In the genomic region with DNA sequence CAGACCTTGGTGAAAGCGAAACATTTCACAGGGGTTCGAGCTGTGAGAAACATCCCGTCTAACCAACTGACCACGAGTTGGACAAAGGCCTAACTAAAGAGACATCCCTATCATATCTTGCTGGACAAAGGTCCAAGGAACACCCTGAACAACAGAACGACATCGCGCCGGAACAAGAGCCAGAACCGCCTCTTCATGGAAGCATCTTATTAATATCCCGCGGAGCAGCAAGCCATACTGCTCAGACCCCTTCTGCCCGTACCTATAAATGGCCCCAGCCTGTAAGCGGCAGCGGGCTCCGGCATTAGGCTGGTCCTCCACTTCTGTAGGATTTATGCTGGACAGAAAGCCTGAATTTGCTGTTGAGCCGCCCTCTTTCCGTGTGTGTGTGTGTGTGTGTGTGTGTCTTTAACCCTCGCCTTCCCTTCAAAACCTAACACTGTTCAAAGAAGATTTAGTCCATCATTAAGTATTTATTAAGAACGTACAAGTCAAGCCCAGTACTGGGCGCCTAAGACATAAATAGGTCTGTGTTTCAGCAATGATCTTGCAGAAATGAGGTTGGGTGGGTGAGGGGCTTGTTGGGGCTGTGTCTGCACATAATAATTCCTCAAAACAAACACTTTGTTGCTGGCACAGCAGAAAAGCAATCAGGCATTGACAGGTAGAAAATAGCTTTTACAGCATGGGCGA, we compare ENCODE assay signal across 8 cellular contexts. TPM values are rescaled to one million over a fixed set of nuclear protein-coding genes. Genes with fewer than 3 reads are reported as not detected.
DNase-seq lines count a peak whose midpoint lies in the region; TF ChIP-seq lines count a peak whose summit lies in the region.

No MANE protein-coding gene starts in this region.

- TF ChIP-seq CTCF in osteocyte (IDR thresholded peaks at IDR 0.05), result no peak

- H3K9me3 Mint-ChIP-seq in osteocyte (ENCODE audit: unreplicated experiment), result no peaks in the 10 kb centered on the region
- peaks cover 0 to 5% (median 0%) of the 10 kb centered on the region in 8 donors for H3K9me3 Mint-ChIP-seq in CD4-positive, alpha-beta memory T cell

- no peak overlapping the region for H3K27ac Mint-ChIP-seq in osteocyte (ENCODE audit: unreplicated experiment)
- H3K27ac Mint-ChIP-seq in CD4-positive, alpha-beta memory T cell, result no peak overlapping the region

- peaks cover 74% of the 10 kb centered on the region for H3K27me3 Mint-ChIP-seq in osteocyte (ENCODE audit: unreplicated experiment)
- H3K27me3 Mint-ChIP-seq in CD4-positive, alpha-beta memory T cell, result peaks cover 15 to 20% of the 10 kb centered on the region in 2 donors

- H3K4me1 ChIP-seq in CD4-positive, alpha-beta memory T cell (ENCODE audit: insufficient read depth, low read length), result no peaks in the 10 kb centered on the region

- peaks cover 3% of the 10 kb centered on the region for H3K27me3 ChIP-seq in CD4-positive, alpha-beta memory T cell (ENCODE audit: insufficient read depth, low read length)

- CTCF ChIA-PET in CD4-positive, alpha-beta memory T cell (lab: Charles Lee; ENCODE audit: partially characterized antibody), result no interaction called here

- peak overlapping the region; percentile 76 for H3K4me3 Mint-ChIP-seq in osteocyte (ENCODE audit: unreplicated experiment)
- H3K4me3 Mint-ChIP-seq in CD4-positive, alpha-beta memory T cell, result peak overlapping the region in 3 of 8 donors; percentile 1 to 43 (median 32)

- H3K4me1 Mint-ChIP-seq in osteocyte (ENCODE audit: unreplicated experiment), result peaks cover 22% of the 10 kb centered on the region
- H3K4me1 Mint-ChIP-seq in CD4-positive, alpha-beta memory T cell, result peaks cover 8 to 28% (median 13%) of the 10 kb centered on the region in 4 donors

- DNase-seq in GM03348 (ENCODE audit: low spot score) (peak; percentile 5), NCI-H82 (lab: John Stamatoyannopoulos, UW) (peak; percentile 68), ecto neural progenitor cell (ENCODE audit: low spot score) (peak; percentile 69), osteocyte (ENCODE audit: extremely low spot score, unreplicated experiment) (no peak), activated gamma-delta T cell (lab: John Stamatoyannopoulos, UW) (no peak)
- no peak for DNase-seq in stimulated activated CD4-positive, alpha-beta T cell treated with anti-CD3 and anti-CD28 coated beads, Interleukin-12 subunit alpha, Interleukin-12 subunit beta, amount 100 ng/mL, for 4 hours
- no peak for DNase-seq in activated naive CD4-positive, alpha-beta T cell treated with anti-CD3 and anti-CD28 coated beads, Interleukin-2, amount 50 U/mL, for 16 hours
- DNase-seq in CD4-positive, alpha-beta memory T cell, result no peak

- no peaks in the 10 kb centered on the region for H3K36me3 ChIP-seq in CD4-positive, alpha-beta memory T cell (ENCODE audit: insufficient read depth, low read length)

- H3K9me3 ChIP-seq in CD4-positive, alpha-beta memory T cell (ENCODE audit: control insufficient read depth in 1 of 2, low read length in 2 of 2), result no peaks in the 10 kb centered on the region

- no peak overlapping the region for H3K4me3 ChIP-seq in CD4-positive, alpha-beta memory T cell (ENCODE audit: low read length in 2 of 2)

- no peak overlapping the region for H3K27ac ChIP-seq in CD4-positive, alpha-beta memory T cell (ENCODE audit: low read depth, low read length)

- POLR2A ChIA-PET in CD4-positive, alpha-beta memory T cell (lab: Charles Lee; ENCODE audit: partially characterized antibody), result no interaction called here

- intact Hi-C loops in CD4-positive, alpha-beta memory T cell (cut with micrococcal nuclease), result no loop called here

- H3K36me3 Mint-ChIP-seq in osteocyte (ENCODE audit: unreplicated experiment), result no peaks in the 10 kb centered on the region
- no peaks in the 10 kb centered on the region for H3K36me3 Mint-ChIP-seq in CD4-positive, alpha-beta memory T cell

RNA-seq across cellular contexts. Expression of gene SLC6A15, which starts 1.9 kb away (rescaled TPM):
- total RNA-seq in osteocyte, result not detected in 2 replicates
- not detected for total RNA-seq in CD4-positive, alpha-beta memory T cell
- polyA plus RNA-seq in CD4-positive, alpha-beta memory T cell, result not detected

Comparison
In these comparisons a context has a peak if more than half of its experiments do, and no peak if none do; other contexts are left out.
1. DNase-seq: peak in GM03348 (single experiment), NCI-H82 (single experiment) and ecto neural progenitor cell (single experiment); none in osteocyte (single experiment), activated gamma-delta T cell (single experiment), stimulated activated CD4-positive, alpha-beta T cell treated with anti-CD3 and anti-CD28 coated beads, Interleukin-12 subunit alpha, Interleukin-12 subunit beta, amount 100 ng/mL, for 4 hours (single experiment), activated naive CD4-positive, alpha-beta T cell treated with anti-CD3 and anti-CD28 coated beads, Interleukin-2, amount 50 U/mL, for 16 hours (single experiment) and CD4-positive, alpha-beta memory T cell (0 of 5).